ENCODE assay signal across 8 cellular contexts in the genomic region with DNA sequence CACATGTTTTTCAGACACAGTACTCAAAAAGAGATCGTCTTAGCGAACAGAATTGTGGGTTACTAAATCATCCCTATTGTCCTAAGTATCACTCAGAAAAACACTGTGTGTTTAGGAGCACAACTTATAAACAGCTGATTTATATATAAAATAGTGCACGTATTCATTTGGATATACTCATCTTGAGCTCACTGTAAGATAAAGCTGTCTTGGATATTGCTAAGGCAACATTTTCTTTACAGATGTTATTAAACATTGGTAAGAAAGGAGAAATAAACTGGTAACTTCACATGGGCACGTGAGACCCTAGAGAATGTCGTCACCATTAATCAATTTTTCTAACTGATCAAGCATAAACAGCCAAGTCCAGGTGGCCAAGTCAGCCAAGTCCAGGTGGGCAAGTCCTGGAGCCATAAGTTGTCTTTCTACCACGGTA.
DNase-seq lines count a peak whose midpoint lies in the region; ATAC-seq and TF ChIP-seq lines count a peak whose summit lies in the region.

No MANE protein-coding gene starts in this region.

- H3K4me1 ChIP-seq in iPS DF 6.9 (ENCODE audit: control insufficient read depth, insufficient read depth, low read length): no peaks in the 10 kb centered on the region

- no peaks in the 10 kb centered on the region for H3K9me3 ChIP-seq in iPS DF 6.9 (ENCODE audit: control insufficient read depth, insufficient read depth, low read length)

- H3K4me3 ChIP-seq in iPS DF 6.9 (ENCODE audit: low read length): peak overlapping the region; percentile 58; the same call in 1 of the 2 replicates

- H3K27ac ChIP-seq in 22Rv1 (peak overlapping the region; percentile 98), VCaP (peak overlapping the region; percentile 95), iPS DF 6.9 (ENCODE audit: low read length) (no peak overlapping the region)

- H3K27ac Mint-ChIP-seq in stimulated activated naive CD8-positive, alpha-beta T cell treated with anti-CD3 and anti-CD28 coated beads, Interleukin-15, amount 100 ng/mL, for 72 hours: no peak overlapping the region

- peak; percentile 0 for ATAC-seq in GM21423 (IDR thresholded peaks at IDR 0.05; ENCODE audit: unreplicated experiment)
- ATAC-seq in stimulated activated naive CD8-positive, alpha-beta T cell treated with anti-CD3 and anti-CD28 coated beads, Interleukin-15, amount 100 ng/mL, for 72 hours: no peak

- no peaks in the 10 kb centered on the region for H3K9me3 Mint-ChIP-seq in stimulated activated naive CD8-positive, alpha-beta T cell treated with anti-CD3 and anti-CD28 coated beads, Interleukin-15, amount 100 ng/mL, for 72 hours

- H3K4me1 Mint-ChIP-seq in stimulated activated naive CD8-positive, alpha-beta T cell treated with anti-CD3 and anti-CD28 coated beads, Interleukin-15, amount 100 ng/mL, for 72 hours: peaks cover 6% of the 10 kb centered on the region

- DNase-seq in iPS DF 6.9 (ENCODE audit: low read depth, low spot score) (no peak), T-helper 9 cell (no peak), GDM1 (lab: John Stamatoyannopoulos, UW) (no peak), COLO668 (lab: John Stamatoyannopoulos, UW; ENCODE audit: unreplicated experiment) (no peak)
- peak in 1 of 2 donors; percentile 5 for DNase-seq in stimulated activated naive CD8-positive, alpha-beta T cell treated with anti-CD3 and anti-CD28 coated beads, Interleukin-15, amount 100 ng/mL, for 72 hours

- no peaks in the 10 kb centered on the region for H3K27me3 ChIP-seq in iPS DF 6.9 (ENCODE audit: control insufficient read depth, insufficient read depth, low read length)

- TF ChIP-seq CTCF in 22Rv1 (IDR thresholded peaks at IDR 0.05): no peak
- TF ChIP-seq CTCF in VCaP (conservative IDR thresholded peaks at IDR 0.05): no peak

- H3K27me3 Mint-ChIP-seq in stimulated activated naive CD8-positive, alpha-beta T cell treated with anti-CD3 and anti-CD28 coated beads, Interleukin-15, amount 100 ng/mL, for 72 hours: peaks cover 48% of the 10 kb centered on the region

- peak overlapping the region; percentile 68 to 75 for H3K4me3 Mint-ChIP-seq in stimulated activated naive CD8-positive, alpha-beta T cell treated with anti-CD3 and anti-CD28 coated beads, Interleukin-15, amount 100 ng/mL, for 72 hours

- H3K36me3 ChIP-seq in iPS DF 6.9 (ENCODE audit: control insufficient read depth, insufficient read depth, low read length): no peaks in the 10 kb centered on the region

- WGBS in iPS DF 6.9 (ENCODE audit: insufficient coverage, insufficient read length): no CpG with 5 or more reads among the region's 6 CpGs
